Comparison of ENCODE assay signal across 1 cellular context in genomic region chr3:51581529-51581928, GRCh38.
TF ChIP-seq lines count a peak whose summit lies in the region.

No MANE protein-coding gene starts in this region.

TF ChIP-seq in SK-N-SH, 30 proteins besides CTCF, POLR2A, EP300 and RAD21 (continued from another document):
- TF ChIP-seq REST (IDR thresholded peaks at IDR 0.05; ENCODE audit: low read depth, low read length), result no peak
- TF ChIP-seq TEAD4 (IDR thresholded peaks at IDR 0.05; ENCODE audit: borderline replicate concordance, insufficient read depth), result no peak
- no peak for TF ChIP-seq SMC3 (IDR thresholded peaks at IDR 0.05; ENCODE audit: low read depth, low read length)
- TF ChIP-seq FOXJ3 (CRISPR knock-in tag; IDR thresholded peaks at IDR 0.05), result no peak
- TF ChIP-seq ELF1 (IDR thresholded peaks at IDR 0.05), result no peak
